ENCODE assay signal across 9 cellular contexts in genomic region chr1:33641099-33641830, GRCh38.
DNase-seq lines count a peak whose midpoint lies in the region; ATAC-seq and TF ChIP-seq lines count a peak whose summit lies in the region.
"Had no signal": no experiment of that assay in that cellular context is flagged by ENCODE, and none has a peak within 500 bp of the region (broad histone marks: within the 10 kb centered on the region; RNA-seq: fewer than 3 reads in every experiment).

No MANE protein-coding gene starts in this region.

- TF ChIP-seq CTCF in SK-N-SH (IDR thresholded peaks at IDR 0.05) = 0 out of 2 replicates have a peak, but pooled peaks have one; percentile 28
- peak in 52 of 56 donors; percentile 18 to 68 (median 48) for TF ChIP-seq CTCF in dorsolateral prefrontal cortex (IDR thresholded peaks at IDR 0.05 in 54 of 56, conservative IDR thresholded peaks at IDR 0.05 in 2 of 56; ENCODE audit: low read depth in 1 of 56, partially characterized antibody in 56 of 56)
- peak; percentile 56 for TF ChIP-seq CTCF in retinal pigment epithelial cell (conservative IDR thresholded peaks at IDR 0.05; ENCODE audit: low read depth, low read length)

- no peaks in the 10 kb centered on the region for H3K9me2 ChIP-seq in SK-N-SH

- no peaks in the 10 kb centered on the region for H3K36me3 ChIP-seq in SK-N-SH (replicated peaks in 1 of 2; ENCODE audit: control insufficient read depth in 1 of 2, insufficient read depth in 2 of 2, low read length in 1 of 2)

- WGBS in SK-N-SH (ENCODE audit: low lambda C conversion rate) = 36% methylated on average over 5 of the region's 5 CpGs

- no peaks in the 10 kb centered on the region for H3K27me3 ChIP-seq in SK-N-SH (ENCODE audit: insufficient read depth)
- H3K27me3 ChIP-seq in dorsolateral prefrontal cortex = no peaks in the 10 kb centered on the region

- no peaks in the 10 kb centered on the region for H4K20me1 ChIP-seq in SK-N-SH (ENCODE audit: insufficient read depth)

- ATAC-seq in SK-N-SH treated with all-trans-retinoic acid at 6 μM for 48 hours (no peak), HG03521 (IDR thresholded peaks at IDR 0.05; ENCODE audit: unreplicated experiment) (no peak)

- no peak overlapping the region for H3K4me2 ChIP-seq in SK-N-SH

- no peak for TF ChIP-seq EP300 in SK-N-SH (IDR thresholded peaks at IDR 0.05; ENCODE audit: borderline replicate concordance in 1 of 2, low read depth in 1 of 2, low read length in 1 of 2)

- POLR2A ChIA-PET in SK-N-SH (lab: Yijun Ruan, JAX) = no interaction called here

- no peaks in the 10 kb centered on the region for H3F3A ChIP-seq in SK-N-SH (replicated peaks; ENCODE audit: insufficient read depth)

- H3K9me3 ChIP-seq in SK-N-SH = no peaks in the 10 kb centered on the region

- CTCF ChIA-PET in SK-N-SH (lab: Yijun Ruan, JAX) = interaction anchor here (0.8 to 2.9 kb wide), 8 partner anchors 8 to 1102 kb away, joined by 3 to 11 read pairs (median 5); no protein-coding TSS in a partner anchor

- intact Hi-C loops in dorsolateral prefrontal cortex (cut with DNase I) = no loop called here

- no peak overlapping the region for H3K27ac ChIP-seq in SK-N-SH (ENCODE audit: low read depth in 2 of 2, low read length in 1 of 2)
- peak overlapping the region in 20 of 59 donors; percentile 1 to 63 (median 37) for H3K27ac ChIP-seq in dorsolateral prefrontal cortex

- H3K4me3 ChIP-seq in SK-N-SH (ENCODE audit: low read depth in 2 of 2, low read length in 1 of 2) (no peak overlapping the region), dorsolateral prefrontal cortex (no peak overlapping the region), retinal pigment epithelial cell (ENCODE audit: low read length) (no peak overlapping the region)

- TF ChIP-seq RAD21 in SK-N-SH (IDR thresholded peaks at IDR 0.05; ENCODE audit: low read length) = peak; percentile 41

- no peaks in the 10 kb centered on the region for H3K79me2 ChIP-seq in SK-N-SH (ENCODE audit: insufficient read depth)

- H3K4me1 ChIP-seq in SK-N-SH (ENCODE audit: control insufficient read depth in 1 of 2, insufficient read depth in 2 of 2, low read depth in 1 of 2, low read length in 1 of 2) = no peaks in the 10 kb centered on the region

- H2AFZ ChIP-seq in SK-N-SH (ENCODE audit: low read depth) = no peak overlapping the region

- DNase-seq in SK-N-SH (no peak), NAMALWA (ENCODE audit: low spot score) (peak; percentile 38), dorsolateral prefrontal cortex (peak in 1 of 10 donors; percentile 21), retinal pigment epithelial cell (ENCODE audit: low read depth) (no peak), NCI-H2107 (lab: John Stamatoyannopoulos, UW) (no peak), activated gamma-delta T cell (lab: John Stamatoyannopoulos, UW) (no peak)
- DNase-seq: EL had no signal

- no peak overlapping the region for H3K9ac ChIP-seq in SK-N-SH

TF ChIP-seq in SK-N-SH, 30 proteins besides CTCF, POLR2A, EP300 and RAD21:
- peak; percentile 25; the same call in 1 of the 2 replicates for TF ChIP-seq SMC3 (IDR thresholded peaks at IDR 0.05; ENCODE audit: low read depth, low read length)
- TF ChIP-seq USF2 (IDR thresholded peaks at IDR 0.05; ENCODE audit: borderline replicate concordance, low read depth, low read length) = no peak

TF ChIP-seq in SK-N-SH treated with all-trans-retinoic acid at 6 μM for 48 hours, 23 proteins besides CTCF, POLR2A, EP300 and RAD21:
- TF ChIP-seq ARNTL (CRISPR knock-in tag; IDR thresholded peaks at IDR 0.05; ENCODE audit: borderline replicate concordance, low read depth) (no peak), ZFP3 (CRISPR knock-in tag; IDR thresholded peaks at IDR 0.05) (no peak), CREB5 (CRISPR knock-in tag; IDR thresholded peaks at IDR 0.05; ENCODE audit: low read depth) (no peak), TOX (CRISPR knock-in tag; IDR thresholded peaks at IDR 0.05; ENCODE audit: borderline replicate concordance) (no peak), ZC3H10 (CRISPR knock-in tag; IDR thresholded peaks at IDR 0.05) (no peak), POU6F1 (CRISPR knock-in tag; IDR thresholded peaks at IDR 0.05; ENCODE audit: borderline replicate concordance, low read depth) (no peak), ZNF565 (CRISPR knock-in tag; conservative IDR thresholded peaks at IDR 0.05; ENCODE audit: low read depth) (no peak), TCF4 (CRISPR knock-in tag; IDR thresholded peaks at IDR 0.05; ENCODE audit: borderline replicate concordance) (no peak), GLIS3 (CRISPR knock-in tag; IDR thresholded peaks at IDR 0.05) (no peak), CSRNP3 (CRISPR knock-in tag; IDR thresholded peaks at IDR 0.05) (no peak), PPARA (CRISPR knock-in tag; IDR thresholded peaks at IDR 0.05; ENCODE audit: borderline replicate concordance) (no peak), OSR1 (CRISPR knock-in tag; IDR thresholded peaks at IDR 0.05) (no peak), BACH2 (CRISPR knock-in tag; IDR thresholded peaks at IDR 0.05; ENCODE audit: borderline replicate concordance) (no peak), CSDC2 (CRISPR knock-in tag; IDR thresholded peaks at IDR 0.05) (no peak), SNAI2 (CRISPR knock-in tag; IDR thresholded peaks at IDR 0.05) (no peak)
